ENCODE assay signal across 27 cellular contexts in the genomic region with DNA sequence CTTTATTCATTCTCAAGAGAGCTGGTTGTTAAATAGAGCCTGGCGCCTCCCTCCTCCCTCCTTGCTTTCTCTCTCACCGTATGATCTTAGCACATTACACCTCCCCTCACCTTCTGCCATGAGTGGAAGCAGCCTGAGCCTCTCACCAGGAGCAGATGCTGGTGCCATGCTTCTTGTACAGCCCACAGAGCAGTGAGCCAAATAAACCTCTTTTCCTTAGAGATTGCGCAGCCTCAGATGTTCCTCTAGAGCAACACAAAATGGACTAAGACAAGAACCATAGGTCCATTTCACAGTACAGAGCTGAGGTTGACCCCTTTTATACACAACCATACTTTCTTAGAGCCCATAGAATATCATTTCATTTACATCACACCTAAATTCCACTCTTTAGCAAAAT. TPM values are rescaled to one million over a fixed set of nuclear protein-coding genes. Genes with fewer than 3 reads are reported as not detected.
"Had no signal": no experiment of that assay in that cellular context is flagged by ENCODE, and none has a peak within 500 bp of the region (broad histone marks: within the 10 kb centered on the region; RNA-seq: fewer than 3 reads in every experiment).

No MANE protein-coding gene starts in this region.

- DNase-seq: naive thymus-derived CD8-positive, alpha-beta T cell; nephron progenitor cell; nucleus accumbens; pancreas; psoas muscle; right cardiac atrium; right lobe of liver; sigmoid colon; small intestine; stimulated activated CD4-positive, alpha-beta T cell treated with anti-CD3 and anti-CD28 coated beads, Interleukin-15, amount 100 ng/mL, for 24 hours; stimulated activated CD4-positive, alpha-beta T cell treated with anti-CD3 and anti-CD28 coated beads, Interleukin-2, amount 100 ng/mL, for 24 hours; stimulated activated CD4-positive, alpha-beta T cell treated with anti-CD3 and anti-CD28 coated beads, Interleukin-2, amount 100 ng/mL, for 48 hours; stimulated activated CD4-positive, alpha-beta T cell treated with anti-CD3 and anti-CD28 coated beads, Interleukin-4, amount 100 ng/mL, for 24 hours; stimulated activated naive CD8-positive, alpha-beta T cell treated with anti-CD3 and anti-CD28 coated beads, Interleukin-15, amount 100 ng/mL, for 72 hours; stimulated activated naive CD8-positive, alpha-beta T cell treated with anti-CD3 and anti-CD28 coated beads, Interleukin-15, Interleukin-2, amounts not matched to agents 100 U/mL and 50 U/mL, for 24 hours; thyroid gland; trophoblast cell; upper lobe of left lung had no signal

- H3K4me1 Mint-ChIP-seq: naive thymus-derived CD8-positive, alpha-beta T cell; nephron progenitor cell; stimulated activated effector memory CD8-positive, alpha-beta T cell treated with anti-CD3 and anti-CD28 coated beads, Interleukin-12 subunit alpha, Interleukin-12 subunit beta, amount 100 ng/mL, for 72 hours; stimulated activated naive CD8-positive, alpha-beta T cell treated with anti-CD3 and anti-CD28 coated beads, Interleukin-15, amount 100 ng/mL, for 72 hours had no signal

- H3K9me3 ChIP-seq: neutrophil, pancreas, psoas muscle, right lobe of liver, sigmoid colon, thoracic aorta, thyroid gland, tibial nerve, upper lobe of left lung, vagina had no signal

- H3K4me3 ChIP-seq: pancreas, psoas muscle, right lobe of liver, sigmoid colon, thoracic aorta, thyroid gland, tibial nerve, upper lobe of left lung, vagina had no signal

- H3K36me3 Mint-ChIP-seq: naive thymus-derived CD8-positive, alpha-beta T cell; natural killer cell treated with Interleukin-12 subunit alpha and Interleukin-12 subunit beta and Interleukin-15 and Interleukin-18, amount 100 ng/mL, for 72 hours; stimulated activated effector memory CD8-positive, alpha-beta T cell treated with anti-CD3 and anti-CD28 coated beads, Interleukin-12 subunit alpha, Interleukin-12 subunit beta, amount 100 ng/mL, for 72 hours had no signal

- H3K4me3 Mint-ChIP-seq: naive thymus-derived CD8-positive, alpha-beta T cell; natural killer cell treated with Interleukin-12 subunit alpha and Interleukin-12 subunit beta and Interleukin-15 and Interleukin-18, amount 100 ng/mL, for 72 hours; nephron progenitor cell; neural crest cell; stimulated activated effector memory CD8-positive, alpha-beta T cell treated with anti-CD3 and anti-CD28 coated beads, Interleukin-12 subunit alpha, Interleukin-12 subunit beta, amount 100 ng/mL, for 72 hours; stimulated activated naive CD8-positive, alpha-beta T cell treated with anti-CD3 and anti-CD28 coated beads, Interleukin-15, amount 100 ng/mL, for 72 hours had no signal

- H3K4me1 ChIP-seq: pancreas, psoas muscle, right lobe of liver, sigmoid colon, thyroid gland, tibial nerve, upper lobe of left lung, vagina had no signal

- ATAC-seq: naive thymus-derived CD8-positive, alpha-beta T cell; natural killer cell treated with Interleukin-12 subunit alpha and Interleukin-12 subunit beta and Interleukin-15 and Interleukin-18, amount 100 ng/mL, for 72 hours; pancreas; psoas muscle; right cardiac atrium; right lobe of liver; stimulated activated effector memory CD8-positive, alpha-beta T cell treated with anti-CD3 and anti-CD28 coated beads, Interleukin-12 subunit alpha, Interleukin-12 subunit beta, amount 100 ng/mL, for 72 hours; stimulated activated naive CD8-positive, alpha-beta T cell treated with anti-CD3 and anti-CD28 coated beads, Interleukin-15, amount 100 ng/mL, for 72 hours; stimulated activated naive CD8-positive, alpha-beta T cell treated with anti-CD3 and anti-CD28 coated beads, Interleukin-15, Interleukin-2, amounts not matched to agents 100 U/mL and 50 U/mL, for 24 hours had no signal

- H3K27ac Mint-ChIP-seq: naive thymus-derived CD8-positive, alpha-beta T cell; natural killer cell treated with Interleukin-12 subunit alpha and Interleukin-12 subunit beta and Interleukin-15 and Interleukin-18, amount 100 ng/mL, for 72 hours; nephron progenitor cell; progenitor cell of endocrine pancreas; stimulated activated effector memory CD8-positive, alpha-beta T cell treated with anti-CD3 and anti-CD28 coated beads, Interleukin-12 subunit alpha, Interleukin-12 subunit beta, amount 100 ng/mL, for 72 hours; stimulated activated naive CD8-positive, alpha-beta T cell treated with anti-CD3 and anti-CD28 coated beads, Interleukin-15, amount 100 ng/mL, for 72 hours had no signal

- H3K27me3 Mint-ChIP-seq: progenitor cell of endocrine pancreas; stimulated activated naive CD8-positive, alpha-beta T cell treated with anti-CD3 and anti-CD28 coated beads, Interleukin-15, amount 100 ng/mL, for 72 hours had no signal

- H3K36me3 ChIP-seq: neutrophil, pancreas, right lobe of liver, sigmoid colon, thyroid gland, upper lobe of left lung, vagina had no signal

- H3K27ac ChIP-seq: neutrophil, pancreas, psoas muscle, right lobe of liver, sigmoid colon, thoracic aorta, thyroid gland, tibial nerve, upper lobe of left lung, vagina had no signal

- H3K27me3 ChIP-seq: neutrophil, pancreas, right lobe of liver, sigmoid colon, thyroid gland, tibial nerve, upper lobe of left lung, vagina had no signal

- H3K9me3 Mint-ChIP-seq: nephron progenitor cell; neural crest cell; stimulated activated effector memory CD8-positive, alpha-beta T cell treated with anti-CD3 and anti-CD28 coated beads, Interleukin-12 subunit alpha, Interleukin-12 subunit beta, amount 100 ng/mL, for 72 hours; stimulated activated naive CD8-positive, alpha-beta T cell treated with anti-CD3 and anti-CD28 coated beads, Interleukin-15, amount 100 ng/mL, for 72 hours had no signal

- FAIRE-seq: pancreas, small intestine, urothelium cell line had no signal

RNA-seq across cellular contexts. Expression of gene TMEM144, which starts 10.1 kb away (rescaled TPM):
- total RNA-seq: naive thymus-derived CD8-positive, alpha-beta T cell had no signal
- polyA plus RNA-seq: naive thymus-derived CD8-positive, alpha-beta T cell had no signal

RNA-seq across cellular contexts. Expression of gene GASK1B, which starts 27.4 kb away (rescaled TPM):
- total RNA-seq: natural killer cell treated with Interleukin-12 subunit alpha and Interleukin-12 subunit beta and Interleukin-15 and Interleukin-18, amount 100 ng/mL, for 72 hours had no signal
- polyA plus RNA-seq: naive thymus-derived CD8-positive, alpha-beta T cell had no signal
